Comparison of ENCODE assay signal across 20 cellular contexts in genomic region chr12:23559268-23559753, GRCh38.
DNase-seq lines count a peak whose midpoint lies in the region; ATAC-seq, FAIRE-seq and TF ChIP-seq lines count a peak whose summit lies in the region.
"Had no signal": no experiment of that assay in that cellular context is flagged by ENCODE, and none has a peak within 500 bp of the region (broad histone marks: within the 10 kb centered on the region; RNA-seq: fewer than 3 reads in every experiment).

No MANE protein-coding gene starts in this region.

- TF ChIP-seq CTCF in DND-41 (IDR thresholded peaks at IDR 0.05; ENCODE audit: borderline replicate concordance, extremely low read depth, low read length, poor library complexity, severe bottlenecking) = no peak
- no peak for TF ChIP-seq CTCF in heart right ventricle (IDR thresholded peaks at IDR 0.05)

- H4K8ac ChIP-seq in mesenchymal stem cell (ENCODE audit: low read length) = no peak overlapping the region

- H3K18ac ChIP-seq in mesenchymal stem cell (ENCODE audit: low read depth in 1 of 2, low read length in 2 of 2) = no peak overlapping the region

- H3K23ac ChIP-seq in mesenchymal stem cell (ENCODE audit: low read length in 2 of 2) = no peak overlapping the region

- H2AK5ac ChIP-seq in mesenchymal stem cell (ENCODE audit: low read length, severe bottlenecking) = no peak overlapping the region

- H3K27ac ChIP-seq in DND-41 (ENCODE audit: low read length) = peak overlapping the region; percentile 22; the same call in 1 of the 2 replicates
- H3K27ac ChIP-seq in mesenchymal stem cell (ENCODE audit: low read length, poor library complexity, severe bottlenecking) = no peak overlapping the region
- H3K27ac ChIP-seq in heart right ventricle = no peak overlapping the region
- H3K27ac ChIP-seq: BLaER1 treated with 17β-estradiol and CSF1 and Interleukin-3, amounts not matched to agents 10 nM and 100 nM; GM23248; HL-60 had no signal

- no peaks in the 10 kb centered on the region for H3K79me1 ChIP-seq in mesenchymal stem cell (replicated peaks; ENCODE audit: low read length, poor library complexity, severe bottlenecking)

- H2BK120ac ChIP-seq in mesenchymal stem cell (ENCODE audit: low read depth, low read length) = no peak overlapping the region

- H3K9ac ChIP-seq in DND-41 (ENCODE audit: low read depth, low read length) (no peak overlapping the region), mesenchymal stem cell (ENCODE audit: low read length) (no peak overlapping the region)
- H3K9ac ChIP-seq: BLaER1 treated with 17β-estradiol and CSF1 and Interleukin-3, amounts not matched to agents 10 nM and 100 nM; GM23248 had no signal

- H3K27me3 ChIP-seq in DND-41 (ENCODE audit: insufficient read depth, low read length, poor library complexity) (no peaks in the 10 kb centered on the region), mesenchymal stem cell (ENCODE audit: control insufficient read depth in 1 of 2, insufficient read depth in 1 of 2, low read length in 2 of 2) (no peaks in the 10 kb centered on the region), heart right ventricle (no peaks in the 10 kb centered on the region)
- H3K27me3 ChIP-seq: BLaER1 treated with 17β-estradiol and CSF1 and Interleukin-3, amounts not matched to agents 10 nM and 100 nM had no signal

- H3K4me3 ChIP-seq in DND-41 (ENCODE audit: low read depth in 1 of 2, low read length in 2 of 2) = no peak overlapping the region
- no peak overlapping the region for H3K4me3 ChIP-seq in mesenchymal stem cell (ENCODE audit: insufficient read depth in 1 of 2, low read depth in 1 of 2, low read length in 2 of 2)
- H3K4me3 ChIP-seq in heart right ventricle = no peak overlapping the region
- H3K4me3 ChIP-seq: BLaER1 treated with 17β-estradiol and CSF1 and Interleukin-3, amounts not matched to agents 10 nM and 100 nM; GM23248 had no signal

- H2BK12ac ChIP-seq in mesenchymal stem cell (ENCODE audit: low read length in 2 of 2) = no peak overlapping the region

- H3K4me2 ChIP-seq in DND-41 (ENCODE audit: insufficient read depth, low read length) (no peak overlapping the region), mesenchymal stem cell (ENCODE audit: low read length, poor library complexity, severe bottlenecking) (no peak overlapping the region)

- no peaks in the 10 kb centered on the region for H3K79me2 ChIP-seq in DND-41 (ENCODE audit: insufficient read depth, low read length)

- WGBS in mesenchymal stem cell = no CpG with 5 or more reads among the region's 2 CpGs
- WGBS in heart right ventricle, 2 donors = 55 to 83% methylated on average over 2 of the region's 2 CpGs

- intact Hi-C loops in heart right ventricle (cut with DNase I) = no loop called here

- no peaks in the 10 kb centered on the region for H3K36me3 ChIP-seq in DND-41 (ENCODE audit: insufficient read depth, low read length)
- no peaks in the 10 kb centered on the region for H3K36me3 ChIP-seq in mesenchymal stem cell (ENCODE audit: control insufficient read depth in 1 of 2, insufficient read depth in 2 of 2, low read depth in 1 of 2, low read length in 2 of 2)
- no peaks in the 10 kb centered on the region for H3K36me3 ChIP-seq in heart right ventricle
- H3K36me3 ChIP-seq: BLaER1 treated with 17β-estradiol and CSF1 and Interleukin-3, amounts not matched to agents 10 nM and 100 nM had no signal

- peaks cover 16% of the 10 kb centered on the region for H3K4me1 ChIP-seq in DND-41 (ENCODE audit: insufficient read depth, low read length)
- H3K4me1 ChIP-seq in mesenchymal stem cell (ENCODE audit: control insufficient read depth, insufficient read depth, low read depth, low read length) = no peaks in the 10 kb centered on the region
- no peaks in the 10 kb centered on the region for H3K4me1 ChIP-seq in heart right ventricle

- H3K14ac ChIP-seq in mesenchymal stem cell (ENCODE audit: low read length in 2 of 2) = no peak overlapping the region

- H3K4ac ChIP-seq in mesenchymal stem cell (ENCODE audit: low read depth in 1 of 2, low read length in 2 of 2) = no peak overlapping the region

- no peak overlapping the region for H4K91ac ChIP-seq in mesenchymal stem cell (ENCODE audit: low read length)

- FAIRE-seq in endometrium (lab: Jason Lieb, UNC) = peak; percentile 60
- FAIRE-seq: G401.6, GM12892, H54 had no signal

- ATAC-seq in DND-41 (ENCODE audit: insufficient read depth, low read depth) (peak; percentile 58), HG02642 (IDR thresholded peaks at IDR 0.05; ENCODE audit: poor library complexity, unreplicated experiment) (no peak), heart right ventricle (no peak)

- H2BK5ac ChIP-seq in mesenchymal stem cell (ENCODE audit: low read depth, low read length, poor library complexity, severe bottlenecking) = no peak overlapping the region

- DNase-seq in DND-41 = no peak
- peak; percentile 88 for DNase-seq in OCI-M1 (lab: John Stamatoyannopoulos, UW)
- peak; percentile 9 for DNase-seq in mesenchymal stem cell
- no peak for DNase-seq in NCI-H69 (lab: John Stamatoyannopoulos, UW)
- DNase-seq in NCI-H446 (lab: John Stamatoyannopoulos, UW) = no peak
- no peak for DNase-seq in heart right ventricle
- DNase-seq: ACHN, Calu3, DMS 273 treated with DMSO at 0.1 percent for 48 hours, DMS79, EL, GM23248, KG1 had no signal

- no peak overlapping the region for H2BK15ac ChIP-seq in mesenchymal stem cell (ENCODE audit: low read depth, poor library complexity, severe bottlenecking)

- no peaks in the 10 kb centered on the region for H4K20me1 ChIP-seq in DND-41 (ENCODE audit: insufficient read depth, low read length)
- H4K20me1 ChIP-seq: BLaER1 treated with 17β-estradiol and CSF1 and Interleukin-3, amounts not matched to agents 10 nM and 100 nM had no signal

- H3K9me3 ChIP-seq in DND-41 (ENCODE audit: insufficient read depth, low read length, severe bottlenecking) (no peaks in the 10 kb centered on the region), mesenchymal stem cell (ENCODE audit: control insufficient read depth, low read length) (no peaks in the 10 kb centered on the region), heart right ventricle (no peaks in the 10 kb centered on the region)
- H3K9me3 ChIP-seq: BLaER1 treated with 17β-estradiol and CSF1 and Interleukin-3, amounts not matched to agents 10 nM and 100 nM had no signal

- H2AFZ ChIP-seq in DND-41 (ENCODE audit: low read depth, low read length) (peak overlapping the region; percentile 41; the same call in 1 of the 2 replicates), mesenchymal stem cell (ENCODE audit: low read depth, low read length) (no peak overlapping the region)
- H2AFZ ChIP-seq: GM23248 had no signal

Comparison
In these comparisons a context has a peak if more than half of its experiments do, and no peak if none do; other contexts are left out.
1. DNase-seq: peak in OCI-M1 (single experiment) and mesenchymal stem cell (single experiment); none in DND-41 (single experiment), NCI-H69 (single experiment), NCI-H446 (0 of 2) and heart right ventricle (0 of 2).